In the genomic region with DNA sequence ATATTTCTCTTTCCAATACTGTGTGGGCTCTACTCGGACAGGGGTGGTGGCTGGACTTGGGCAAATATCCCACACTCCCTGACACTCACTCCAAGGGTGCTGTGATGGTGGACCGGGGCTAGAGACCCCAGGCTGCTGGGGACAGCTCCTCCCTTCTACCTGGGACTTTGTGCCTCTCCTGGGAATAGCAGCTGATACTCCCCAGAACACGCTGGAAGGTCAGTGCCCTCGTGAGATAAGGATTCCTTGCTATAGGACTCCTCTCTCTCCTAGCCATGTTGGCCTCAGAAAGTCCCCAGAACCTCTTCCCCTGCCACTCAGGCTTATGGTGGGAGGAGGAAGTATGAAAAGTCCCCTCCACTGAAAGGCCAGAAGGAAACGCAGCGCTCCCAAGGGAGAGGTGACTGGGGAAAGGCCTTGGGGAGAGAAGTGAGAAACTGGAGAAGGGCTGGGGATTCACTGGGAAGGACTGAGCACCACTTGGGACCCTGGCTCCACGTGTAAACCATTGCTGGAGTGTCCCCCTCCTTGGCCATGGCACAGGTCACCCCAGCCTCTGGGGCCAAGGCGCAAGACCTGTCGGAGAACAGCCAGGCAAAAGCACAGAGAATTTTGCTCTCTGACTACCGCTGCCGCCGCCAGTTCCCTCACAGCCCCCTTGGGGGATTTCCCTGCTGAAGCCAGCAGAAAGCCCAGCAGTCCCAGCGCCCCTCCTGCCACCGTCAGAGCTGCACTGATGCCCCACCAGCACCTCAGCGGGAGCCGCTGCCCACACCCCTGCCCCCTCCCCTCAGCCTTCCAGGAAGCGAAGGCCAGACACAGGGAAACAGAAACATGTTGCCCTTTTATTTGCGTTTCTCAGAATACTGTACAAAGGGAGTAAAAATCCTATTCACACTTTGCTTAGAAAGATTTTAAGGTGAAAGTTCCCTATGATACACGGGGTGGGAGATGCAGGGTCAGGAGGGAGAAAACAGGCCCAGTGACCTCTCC, we compare ENCODE assay signal across 1 cellular context.
TF ChIP-seq lines count a peak whose summit lies in the region.

No MANE protein-coding gene starts in this region.

TF ChIP-seq in GM12878, 131 proteins besides CTCF, POLR2A, EP300 and RAD21 (continued from another document):
- TF ChIP-seq, protein P1, sequence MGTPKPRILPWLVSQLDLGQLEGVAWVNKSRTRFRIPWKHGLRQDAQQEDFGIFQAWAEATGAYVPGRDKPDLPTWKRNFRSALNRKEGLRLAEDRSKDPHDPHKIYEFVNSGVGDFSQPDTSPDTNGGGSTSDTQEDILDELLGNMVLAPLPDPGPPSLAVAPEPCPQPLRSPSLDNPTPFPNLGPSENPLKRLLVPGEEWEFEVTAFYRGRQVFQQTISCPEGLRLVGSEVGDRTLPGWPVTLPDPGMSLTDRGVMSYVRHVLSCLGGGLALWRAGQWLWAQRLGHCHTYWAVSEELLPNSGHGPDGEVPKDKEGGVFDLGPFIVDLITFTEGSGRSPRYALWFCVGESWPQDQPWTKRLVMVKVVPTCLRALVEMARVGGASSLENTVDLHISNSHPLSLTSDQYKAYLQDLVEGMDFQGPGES (IDR thresholded peaks at IDR 0.05): no peak
- TF ChIP-seq GATAD2B (conservative IDR thresholded peaks at IDR 0.05; ENCODE audit: low read depth) (peak; percentile 81; the same call in 1 of the 2 replicates), BRCA1 (IDR thresholded peaks at IDR 0.05; ENCODE audit: low read depth, low read length) (no peak), FOXK2 (IDR thresholded peaks at IDR 0.05) (no peak), KDM1A (IDR thresholded peaks at IDR 0.05; ENCODE audit: borderline replicate concordance) (no peak), NR2F1 (conservative IDR thresholded peaks at IDR 0.05) (peak; percentile 66), JUNB (IDR thresholded peaks at IDR 0.05) (no peak), WRNIP1 (IDR thresholded peaks at IDR 0.05; ENCODE audit: borderline replicate concordance, low read depth, low read length) (0 out of 2 replicates have a peak, but pooled peaks have one; percentile 42), CHD2 (IDR thresholded peaks at IDR 0.05; ENCODE audit: borderline replicate concordance, low read depth, low read length) (no peak)
- TF ChIP-seq, protein P2, sequence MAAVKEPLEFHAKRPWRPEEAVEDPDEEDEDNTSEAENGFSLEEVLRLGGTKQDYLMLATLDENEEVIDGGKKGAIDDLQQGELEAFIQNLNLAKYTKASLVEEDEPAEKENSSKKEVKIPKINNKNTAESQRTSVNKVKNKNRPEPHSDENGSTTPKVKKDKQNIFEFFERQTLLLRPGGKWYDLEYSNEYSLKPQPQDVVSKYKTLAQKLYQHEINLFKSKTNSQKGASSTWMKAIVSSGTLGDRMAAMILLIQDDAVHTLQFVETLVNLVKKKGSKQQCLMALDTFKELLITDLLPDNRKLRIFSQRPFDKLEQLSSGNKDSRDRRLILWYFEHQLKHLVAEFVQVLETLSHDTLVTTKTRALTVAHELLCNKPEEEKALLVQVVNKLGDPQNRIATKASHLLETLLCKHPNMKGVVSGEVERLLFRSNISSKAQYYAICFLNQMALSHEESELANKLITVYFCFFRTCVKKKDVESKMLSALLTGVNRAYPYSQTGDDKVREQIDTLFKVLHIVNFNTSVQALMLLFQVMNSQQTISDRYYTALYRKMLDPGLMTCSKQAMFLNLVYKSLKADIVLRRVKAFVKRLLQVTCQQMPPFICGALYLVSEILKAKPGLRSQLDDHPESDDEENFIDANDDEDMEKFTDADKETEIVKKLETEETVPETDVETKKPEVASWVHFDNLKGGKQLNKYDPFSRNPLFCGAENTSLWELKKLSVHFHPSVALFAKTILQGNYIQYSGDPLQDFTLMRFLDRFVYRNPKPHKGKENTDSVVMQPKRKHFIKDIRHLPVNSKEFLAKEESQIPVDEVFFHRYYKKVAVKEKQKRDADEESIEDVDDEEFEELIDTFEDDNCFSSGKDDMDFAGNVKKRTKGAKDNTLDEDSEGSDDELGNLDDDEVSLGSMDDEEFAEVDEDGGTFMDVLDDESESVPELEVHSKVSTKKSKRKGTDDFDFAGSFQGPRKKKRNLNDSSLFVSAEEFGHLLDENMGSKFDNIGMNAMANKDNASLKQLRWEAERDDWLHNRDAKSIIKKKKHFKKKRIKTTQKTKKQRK (IDR thresholded peaks at IDR 0.05; ENCODE audit: low read depth, low read length): no peak
- TF ChIP-seq, protein P3, sequence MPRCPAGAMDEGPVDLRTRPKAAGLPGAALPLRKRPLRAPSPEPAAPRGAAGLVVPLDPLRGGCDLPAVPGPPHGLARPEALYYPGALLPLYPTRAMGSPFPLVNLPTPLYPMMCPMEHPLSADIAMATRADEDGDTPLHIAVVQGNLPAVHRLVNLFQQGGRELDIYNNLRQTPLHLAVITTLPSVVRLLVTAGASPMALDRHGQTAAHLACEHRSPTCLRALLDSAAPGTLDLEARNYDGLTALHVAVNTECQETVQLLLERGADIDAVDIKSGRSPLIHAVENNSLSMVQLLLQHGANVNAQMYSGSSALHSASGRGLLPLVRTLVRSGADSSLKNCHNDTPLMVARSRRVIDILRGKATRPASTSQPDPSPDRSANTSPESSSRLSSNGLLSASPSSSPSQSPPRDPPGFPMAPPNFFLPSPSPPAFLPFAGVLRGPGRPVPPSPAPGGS (IDR thresholded peaks at IDR 0.05; ENCODE audit: borderline replicate concordance, insufficient read depth, low read depth, low read length, poor library complexity, severe bottlenecking): peak; percentile 61
